In the genomic region with DNA sequence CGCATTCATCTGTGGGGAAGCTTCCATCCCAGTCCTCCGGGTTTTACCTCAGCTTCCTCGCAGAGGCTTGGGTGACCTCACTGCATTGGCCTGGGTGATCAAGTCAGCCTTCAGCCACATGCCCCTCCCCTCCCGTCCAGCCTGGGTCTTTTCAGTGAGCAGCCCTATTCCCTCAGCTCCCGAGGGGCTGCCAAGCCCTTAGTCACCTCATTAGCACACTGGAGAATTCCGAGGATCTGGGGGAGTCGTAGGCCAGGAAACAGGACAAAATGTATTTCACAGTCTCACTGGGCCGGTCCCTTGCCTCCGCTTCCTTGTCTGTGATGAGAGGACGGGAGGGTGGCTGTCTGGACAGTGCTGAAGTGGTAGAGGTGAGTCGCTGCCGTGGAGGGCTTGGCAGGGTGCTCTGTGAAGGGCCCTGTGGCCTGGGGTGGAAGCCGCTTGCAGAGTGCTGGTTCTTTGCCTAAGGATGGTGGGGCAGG, we compare ENCODE assay signal across 8 cellular contexts. TPM values are rescaled to one million over a fixed set of nuclear protein-coding genes. Genes with fewer than 3 reads are reported as not detected.
DNase-seq lines count a peak whose midpoint lies in the region; ATAC-seq, FAIRE-seq and TF ChIP-seq lines count a peak whose summit lies in the region.

No MANE protein-coding gene starts in this region.

- TF ChIP-seq POLR2A in H54 (IDR thresholded peaks at IDR 0.05; ENCODE audit: low read depth, low read length) (no peak), spleen (IDR thresholded peaks at IDR 0.05) (no peak)

- intact Hi-C loops in spleen (cut with DNase I; ENCODE audit: low total_unique reads) = no loop called here

- FAIRE-seq in H54 (lab: Jason Lieb, UNC) = no peak
- FAIRE-seq in urothelium cell line (lab: Jason Lieb, UNC) = no peak

- TF ChIP-seq CTCF in astrocyte of the spinal cord (IDR thresholded peaks at IDR 0.05; ENCODE audit: low read depth, low read length) = no peak
- TF ChIP-seq CTCF in spleen (IDR thresholded peaks at IDR 0.05 in 8 of 11, conservative IDR thresholded peaks at IDR 0.05 in 3 of 11) = no peak

- 69 to 79% (median 74%) methylated on average over 13 of the region's 13 CpGs for WGBS in spleen, 5 donors

- peaks cover 0 to 31% (median 0%) of the 10 kb centered on the region in 6 donors for H3K36me3 ChIP-seq in spleen

- DNase-seq in H54 (ENCODE audit: insufficient read length, low spot score) (peak; percentile 70), astrocyte of the spinal cord (ENCODE audit: low read depth, low spot score) (peak; percentile 83), iris pigment epithelial cell (ENCODE audit: low read depth) (peak; percentile 77), spleen (no peak), SHP77 treated with DMSO at 0.1 percent for 48 hours (lab: John Stamatoyannopoulos, UW) (no peak), NCI-H510A treated with DMSO at 0.1 percent for 48 hours (lab: John Stamatoyannopoulos, UW) (no peak), urothelium cell line (ENCODE audit: low spot score) (no peak)

- in situ Hi-C loops in astrocyte of the spinal cord (cut with HindIII; ENCODE audit: low sequenced_read_pairs) = no loop called here

- peaks cover 0 to 21% (median 13%) of the 10 kb centered on the region in 8 donors for H3K9me3 ChIP-seq in spleen

- no peak for ATAC-seq in GM21390 (IDR thresholded peaks at IDR 0.05; ENCODE audit: unreplicated experiment)

- peaks cover 0 to 78% (median 20%) of the 10 kb centered on the region in 6 donors for H3K4me1 ChIP-seq in spleen

- peak overlapping the region in 5 of 8 donors; percentile 17 to 63 (median 27) for H3K27ac ChIP-seq in spleen

- no peaks in the 10 kb centered on the region for H3K27me3 ChIP-seq in spleen (replicated peaks in 1 of 7)

- no peak overlapping the region for H3K4me3 ChIP-seq in astrocyte of the spinal cord (ENCODE audit: low read depth, low read length)
- H3K4me3 ChIP-seq in spleen = no peak overlapping the region

RNA-seq across cellular contexts. Expression of gene KDM4B, which starts 19.9 kb away (rescaled TPM):
- total RNA-seq in spleen = 10 to 100 TPM; 37.9 to 80.5 (median 56.6) TPM
- polyA plus RNA-seq in spleen = 10 to 100 TPM; 18.3 to 31.8 (median 22.7) TPM

Comparison
In these comparisons a context has a peak if more than half of its experiments do, and no peak if none do; other contexts are left out.
1. DNase-seq: peak in H54 (single experiment), astrocyte of the spinal cord (single experiment) and iris pigment epithelial cell (single experiment); none in spleen (single experiment), SHP77 treated with DMSO at 0.1 percent for 48 hours (single experiment), NCI-H510A treated with DMSO at 0.1 percent for 48 hours (single experiment) and urothelium cell line (single experiment).